In the genomic region with DNA sequence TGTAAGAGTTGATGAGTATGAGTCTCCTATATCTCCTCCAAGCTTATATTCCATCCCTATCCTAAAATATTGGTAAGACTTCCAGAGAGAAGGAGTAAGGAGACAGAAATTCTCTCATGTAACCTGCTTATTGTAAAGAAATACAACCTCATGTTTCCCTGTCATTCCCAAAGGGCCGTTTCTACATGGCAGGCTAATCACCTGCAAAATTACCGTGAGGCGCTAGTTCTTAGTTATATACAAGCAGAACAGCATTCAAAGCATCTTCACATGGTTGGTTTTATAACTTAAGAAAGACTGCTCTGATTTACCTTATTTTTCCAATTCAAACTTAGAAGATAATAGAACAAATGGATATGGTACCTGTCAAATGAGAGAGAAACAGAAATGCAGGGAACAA, we compare ENCODE assay signal across 3 cellular contexts. TPM values are rescaled to one million over a fixed set of nuclear protein-coding genes. Genes with fewer than 3 reads are reported as not detected.
"Had no signal": no experiment of that assay in that cellular context is flagged by ENCODE, and none has a peak within 500 bp of the region (broad histone marks: within the 10 kb centered on the region; RNA-seq: fewer than 3 reads in every experiment).

No MANE protein-coding gene starts in this region.

- ATAC-seq: HepG2, K562 had no signal

- H3K27ac ChIP-seq: HL-60 had no signal

- H3K4me3 ChIP-seq: K562 had no signal

RNA-seq across cellular contexts. Expression of a gene that starts 42.9 kb away (rescaled TPM):
- polyA plus RNA-seq: K562 had no signal
